In the genomic region with DNA sequence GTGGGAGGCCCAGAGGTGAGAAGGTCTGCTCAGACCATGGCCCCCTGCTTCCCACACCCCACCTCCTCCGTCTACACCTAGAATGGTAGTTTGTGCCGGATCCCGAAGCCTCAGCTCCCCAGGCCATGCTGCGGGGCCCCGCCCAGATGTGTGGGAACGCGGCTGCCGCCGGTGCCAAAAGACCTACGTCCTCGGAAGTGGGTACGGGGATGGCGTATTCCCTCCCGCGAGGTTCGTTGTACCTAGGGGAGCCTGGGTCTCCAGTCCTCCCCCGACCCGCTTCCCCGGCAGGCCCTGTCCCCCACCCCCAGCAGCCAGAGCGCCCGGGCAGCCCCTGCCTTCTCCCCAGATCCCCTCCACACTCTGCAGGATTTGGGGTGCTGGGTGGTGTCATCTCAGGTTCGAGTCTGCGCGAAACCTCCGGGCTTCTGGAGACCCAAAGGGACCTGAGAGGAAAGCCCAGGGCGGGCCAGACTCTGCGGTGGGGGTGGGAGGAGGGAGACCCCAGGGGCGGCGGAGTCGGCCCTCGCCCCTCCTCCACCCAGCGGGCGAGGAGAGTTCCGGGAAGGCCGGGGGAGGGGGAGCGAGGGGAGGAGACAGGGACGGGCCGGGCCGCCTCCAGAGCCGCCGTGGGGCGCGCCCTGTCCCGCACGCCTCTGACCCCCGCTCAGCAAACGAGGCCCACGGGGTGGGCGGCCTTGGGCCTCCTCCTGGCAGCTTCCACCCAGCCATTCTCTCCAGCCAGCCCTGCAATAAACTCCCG, we compare ENCODE assay signal across 23 cellular contexts. TPM values are rescaled to one million over a fixed set of nuclear protein-coding genes. Genes with fewer than 3 reads are reported as not detected.
A peak's percentile ranks its signal among the peaks of the same experiment; 100 is the strongest.
DNase-seq lines count a peak whose midpoint lies in the region; ATAC-seq, FAIRE-seq and TF ChIP-seq lines count a peak whose summit lies in the region.
"Had no signal": no experiment of that assay in that cellular context is flagged by ENCODE, and none has a peak within 500 bp of the region (broad histone marks: within the 10 kb centered on the region; RNA-seq: fewer than 3 reads in every experiment).

No MANE protein-coding gene starts in this region.

- DNase-seq in H9 (peak; percentile 45), K562 (ENCODE audit: extremely low read depth in 1 of 4, low spot score in 3 of 4) (no peak), left kidney (ENCODE audit: low read depth, low spot score) (peak; percentile 42), sciatic nerve (ENCODE audit: low spot score) (peak; percentile 63), germinal center (ENCODE audit: low spot score) (no peak), NCI-H446 (lab: John Stamatoyannopoulos, UW) (no peak)
- DNase-seq: activated CD4-positive, alpha-beta memory T cell treated with anti-CD3 and anti-CD28 coated beads, Interleukin-2, amount 10 ng/mL, durations not matched to agents 7 days and 5 days; activated T-cell treated with anti-CD3 and anti-CD28 coated beads, Interleukin-2, amount 50 U/mL, for 48 hours; central memory CD4-positive, alpha-beta T cell; effector memory CD8-positive, alpha-beta T cell; HFFc6; NCI-H1694; stimulated activated CD4-positive, alpha-beta T cell treated with anti-CD3 and anti-CD28 coated beads, Interleukin-1b, Interleukin-23, amount 100 ng/mL, for 48 hours; substantia nigra had no signal

- in situ Hi-C loops in K562 (cut with MboI): no loop called here

- H3K27me3 ChIP-seq in H9 (ENCODE audit: insufficient read depth, low read length) (peaks cover 60% of the 10 kb centered on the region), K562 (ENCODE audit: control insufficient read depth in 2 of 2, insufficient read depth in 2 of 2, low read length in 2 of 2) (peaks cover 0 to 15% of the 10 kb centered on the region in 2 experiments; a peak in 2 of 5 replicates)

- H3K14ac ChIP-seq in H9 (ENCODE audit: insufficient read depth, low read length): no peak overlapping the region

- no peak overlapping the region for H2AK5ac ChIP-seq in H9 (ENCODE audit: insufficient read length, low read length)

- no peak overlapping the region for H3K56ac ChIP-seq in H9 (ENCODE audit: insufficient read length, low read depth, low read length)

- no peak overlapping the region for H2BK15ac ChIP-seq in H9 (ENCODE audit: low read depth, low read length)

- H4K20me1 ChIP-seq in H9 (ENCODE audit: control insufficient read depth, insufficient read depth, insufficient read length) (no peaks in the 10 kb centered on the region), K562 (replicated peaks; ENCODE audit: control insufficient read depth, insufficient read depth, low read length) (no peaks in the 10 kb centered on the region)

- H3K9me3 Mint-ChIP-seq in H9: no peaks in the 10 kb centered on the region
- H3K9me3 Mint-ChIP-seq: activated CD4-positive, alpha-beta memory T cell treated with anti-CD3 and anti-CD28 coated beads, Interleukin-2, amount 10 ng/mL, durations not matched to agents 7 days and 5 days; effector memory CD8-positive, alpha-beta T cell; HFFc6 had no signal

- H3K9me1 ChIP-seq in K562 (ENCODE audit: control insufficient read depth, insufficient read depth, low read length): no peaks in the 10 kb centered on the region

- H3K23ac ChIP-seq in H9 (ENCODE audit: insufficient read length, low read depth, low read length): no peak overlapping the region

- H3K4me1 ChIP-seq in H9 (ENCODE audit: insufficient read depth, low read length) (no peaks in the 10 kb centered on the region), K562 (replicated peaks in 1 of 2; ENCODE audit: control insufficient read depth in 2 of 2, insufficient read depth in 2 of 2, low read length in 2 of 2) (no peaks in the 10 kb centered on the region)

- no peak overlapping the region for H3K18ac ChIP-seq in H9 (ENCODE audit: insufficient read length, low read depth, low read length)

- no peak overlapping the region for H4K91ac ChIP-seq in H9 (ENCODE audit: insufficient read length, low read depth, low read length)

- H3K9ac ChIP-seq in H9 (ENCODE audit: extremely low read depth, insufficient read length, low read length) (no peak overlapping the region), K562 (ENCODE audit: insufficient read depth in 1 of 2, low read depth in 2 of 2, low read length in 2 of 2) (no peak overlapping the region)

- H4K8ac ChIP-seq in H9 (replicated peaks; ENCODE audit: insufficient read length, low read depth, low read length): no peak overlapping the region

- H2BK5ac ChIP-seq in H9 (ENCODE audit: insufficient read length, low read length): no peak overlapping the region

- no peak for TF ChIP-seq CTCF in H9 (conservative IDR thresholded peaks at IDR 0.05)
- no peak for TF ChIP-seq CTCF in K562 (IDR thresholded peaks at IDR 0.05 in 2 of 3, conservative IDR thresholded peaks at IDR 0.05 in 1 of 3; ENCODE audit: insufficient read depth in 2 of 3, low read depth in 1 of 3, low read length in 3 of 3)

- H3K27ac ChIP-seq in H9 (ENCODE audit: insufficient read length, low read depth, low read length): no peak overlapping the region
- no peak overlapping the region for H3K27ac ChIP-seq in K562 (ENCODE audit: extremely low read depth, low read depth, low read length)

- no peaks in the 10 kb centered on the region for H3K36me3 Mint-ChIP-seq in H9 (ENCODE audit: insufficient read depth in 1 of 3, low read depth in 3 of 3)
- H3K36me3 Mint-ChIP-seq: naive thymus-derived CD4-positive, alpha-beta T cell had no signal

- BruUV-seq in K562 (replicated peaks; lab: Mats Ljungman, UMichigan): no TSS peak

- no peak overlapping the region for H2BK120ac ChIP-seq in H9 (ENCODE audit: low read depth, low read length, poor library complexity, severe bottlenecking)

- H2AFZ ChIP-seq in H9 (ENCODE audit: low read length) (no peak overlapping the region), K562 (ENCODE audit: low read depth, low read length) (no peak overlapping the region)

- FAIRE-seq in K562 (lab: Jason Lieb, UNC): no peak

- ATAC-seq in K562 (no peak), sciatic nerve (no peak), GM18858 (IDR thresholded peaks at IDR 0.05; ENCODE audit: unreplicated experiment) (no peak), GM19351 (IDR thresholded peaks at IDR 0.05; ENCODE audit: unreplicated experiment) (no peak)
- ATAC-seq: effector memory CD8-positive, alpha-beta T cell; naive thymus-derived CD4-positive, alpha-beta T cell had no signal

- WGBS in H9 (ENCODE audit: extremely low coverage, insufficient read length, low lambda C conversion rate): no CpG with 5 or more reads among the region's 50 CpGs
- WGBS in K562 (ENCODE audit: insufficient coverage, low coverage, missing lambda C conversion rate): 10% methylated on average over 33 of the region's 50 CpGs

- peaks cover 6% of the 10 kb centered on the region for H3K23me2 ChIP-seq in H9 (ENCODE audit: insufficient read length, low read depth, low read length, poor library complexity, severe bottlenecking)

- POLR2A ChIA-PET in K562 (lab: Yijun Ruan, JAX): no interaction called here

- no peak overlapping the region for H2BK12ac ChIP-seq in H9 (ENCODE audit: insufficient read length, low read depth, low read length)

- H3K4me2 ChIP-seq in H9 (ENCODE audit: insufficient read depth, insufficient read length, low read length): peak overlapping the region; percentile 46
- no peak overlapping the region for H3K4me2 ChIP-seq in K562 (ENCODE audit: insufficient read depth, low read length)

- H2BK20ac ChIP-seq in H9 (ENCODE audit: low read depth, low read length, poor library complexity, severe bottlenecking): no peak overlapping the region

- no peak overlapping the region for H4K5ac ChIP-seq in H9 (ENCODE audit: insufficient read length, low read depth, low read length)

- TF ChIP-seq POLR2A in K562 (conservative IDR thresholded peaks at IDR 0.05): no peak

- no peak overlapping the region for H3T11ph ChIP-seq in H9 (ENCODE audit: low read length)

- CTCF ChIA-PET in K562 (lab: Yijun Ruan, JAX; ENCODE audit: low intra/inter-chr PET ratio): no interaction called here

- H3K4me3 Mint-ChIP-seq in H9: peak overlapping the region; percentile 38 to 73
- H3K4me3 Mint-ChIP-seq: activated CD4-positive, alpha-beta memory T cell treated with anti-CD3 and anti-CD28 coated beads, Interleukin-2, amount 10 ng/mL, durations not matched to agents 7 days and 5 days; effector memory CD8-positive, alpha-beta T cell; HFFc6; naive thymus-derived CD4-positive, alpha-beta T cell had no signal

- TF ChIP-seq RAD21 in K562 (CRISPR knock-in tag; conservative IDR thresholded peaks at IDR 0.05 in 1 of 2, IDR thresholded peaks at IDR 0.05 in 1 of 2): no peak

- no peaks in the 10 kb centered on the region for H3K79me1 ChIP-seq in H9 (ENCODE audit: insufficient read depth, low read depth, low read length, poor library complexity, severe bottlenecking)

- peaks cover 3 to 15% of the 10 kb centered on the region in 2 experiments; a peak in 3 of 4 replicates for H3K4me1 Mint-ChIP-seq in H9
- H3K4me1 Mint-ChIP-seq: activated CD4-positive, alpha-beta memory T cell treated with anti-CD3 and anti-CD28 coated beads, Interleukin-2, amount 10 ng/mL, durations not matched to agents 7 days and 5 days had no signal

- peaks cover 98% of the 10 kb centered on the region for H3K27me3 Mint-ChIP-seq in H9 (ENCODE audit: low read depth)

- H3K79me2 ChIP-seq in H9 (ENCODE audit: insufficient read depth, low read length): no peaks in the 10 kb centered on the region
- H3K79me2 ChIP-seq in K562 (ENCODE audit: control insufficient read depth, insufficient read depth, low read length): no peaks in the 10 kb centered on the region

- H3K4ac ChIP-seq in H9 (ENCODE audit: low read depth, low read length): no peak overlapping the region

- H3K27ac Mint-ChIP-seq in H9: no peak overlapping the region
- H3K27ac Mint-ChIP-seq: activated CD4-positive, alpha-beta memory T cell treated with anti-CD3 and anti-CD28 coated beads, Interleukin-2, amount 10 ng/mL, durations not matched to agents 7 days and 5 days; effector memory CD8-positive, alpha-beta T cell; HFFc6; naive thymus-derived CD4-positive, alpha-beta T cell had no signal

- intact Hi-C loops in K562 (cut with micrococcal nuclease) (no loop called here), sciatic nerve (cut with DNase I) (loop anchor here (5.0 kb wide), 1 partner anchor 350 kb away; no protein-coding TSS in a partner anchor)

- TF ChIP-seq EP300 in K562 (IDR thresholded peaks at IDR 0.05; ENCODE audit: low read length): no peak

- H3K9me3 ChIP-seq in H9 (ENCODE audit: control insufficient read depth, low read depth, low read length): no peaks in the 10 kb centered on the region
- H3K9me3 ChIP-seq in K562 (replicated peaks; ENCODE audit: control insufficient read depth, insufficient read depth, low read depth, low read length): no peaks in the 10 kb centered on the region

- no peak overlapping the region for H3K4me3 ChIP-seq in K562
- H3K4me3 ChIP-seq: lung had no signal

- no peaks in the 10 kb centered on the region for H3K36me3 ChIP-seq in K562 (ENCODE audit: control insufficient read depth, insufficient read depth, low read length)

RNA-seq across cellular contexts. Expression of gene PRDM16, which starts 6.2 kb away (rescaled TPM):
- total RNA-seq in H9 (2021) (0.17 and 0.70 TPM in 2 replicates), K562 (2014; rRNA removed) (not detected in 2 replicates), K562 (2014; rRNA removed; fragmentation: Illumina TruSeq; extraction: Trizol) (not detected in 2 replicates), K562 (2015; rRNA removed; fragmentation: Illumina TruSeq; extraction: Trizol) (not detected in 2 replicates), K562 (2021) (0.02 and 0.27 TPM in 2 replicates), sciatic nerve (31.3 TPM)
- total RNA-seq in K562 (2011; cell fraction: chromatin; rRNA removed; ENCODE audit: low replicate concordance): 0.35 TPM in 1 of 2 replicates, not detected in the other
- 0.50 and 0.66 TPM in 2 replicates for total RNA-seq in K562 (2011; cell fraction: nucleolus; rRNA removed)
- 0.61 TPM in 1 of 2 replicates, not detected in the other for total RNA-seq in K562 (2011; cell fraction: nucleoplasm; rRNA removed)
- polyA plus RNA-seq in K562 (2011; rRNA removed) (0.10 TPM in 1 of 2 replicates, not detected in the other), K562 (2014; fragmentation: Illumina TruSeq; extraction: Trizol) (not detected in 2 replicates), K562 (2014; fragmentation: Nextera tagmentation; extraction: Ambion mirVana) (not detected), K562 (2014; rRNA removed) (not detected in 2 replicates)
- 0.18 TPM in 1 of 2 replicates, not detected in the other for polyA plus RNA-seq in K562 (2011; cell fraction: cytosol; rRNA removed)
- not detected in 2 replicates for polyA plus RNA-seq in K562 (2011; cell fraction: nucleus; rRNA removed)
- 0.03 and 0.26 TPM in 2 replicates for polyA plus RNA-seq in K562 (2012)
- polyA minus RNA-seq in K562 (2011; rRNA and poly(A)+ RNA removed): not detected in 2 replicates
- not detected in 2 replicates for polyA minus RNA-seq in K562 (2011; cell fraction: cytosol; rRNA and poly(A)+ RNA removed)
- 0.13 TPM in 1 of 2 replicates, not detected in the other for polyA minus RNA-seq in K562 (2011; cell fraction: nucleus; rRNA and poly(A)+ RNA removed)
- total RNA-seq: HFFc6, MCF 10A had no signal
- polyA plus RNA-seq: naive thymus-derived CD4-positive, alpha-beta T cell had no signal

RNA-seq across cellular contexts. Expression of gene ACTRT2, which starts 41.5 kb away (rescaled TPM):
- total RNA-seq in H9 (2021) (not detected in 2 replicates), K562 (2014; rRNA removed) (not detected in 2 replicates), K562 (2014; rRNA removed; fragmentation: Illumina TruSeq; extraction: Trizol) (not detected in 2 replicates), K562 (2015; rRNA removed; fragmentation: Illumina TruSeq; extraction: Trizol) (not detected in 2 replicates), K562 (2021) (not detected in 2 replicates), sciatic nerve (not detected)
- not detected in 2 replicates for total RNA-seq in K562 (2011; cell fraction: chromatin; rRNA removed; ENCODE audit: low replicate concordance)
- total RNA-seq in K562 (2011; cell fraction: nucleolus; rRNA removed): not detected in 2 replicates
- total RNA-seq in K562 (2011; cell fraction: nucleoplasm; rRNA removed): not detected in 2 replicates
- polyA plus RNA-seq in K562 (2011; rRNA removed) (not detected in 2 replicates), K562 (2014; fragmentation: Illumina TruSeq; extraction: Trizol) (not detected in 2 replicates), K562 (2014; fragmentation: Nextera tagmentation; extraction: Ambion mirVana) (not detected), K562 (2014; rRNA removed) (not detected in 2 replicates)
- not detected in 2 replicates for polyA plus RNA-seq in K562 (2011; cell fraction: cytosol; rRNA removed)
- polyA plus RNA-seq in K562 (2011; cell fraction: nucleus; rRNA removed): not detected in 2 replicates
- polyA plus RNA-seq in K562 (2012): not detected in 2 replicates
- polyA minus RNA-seq in K562 (2011; rRNA and poly(A)+ RNA removed): not detected in 2 replicates
- not detected in 2 replicates for polyA minus RNA-seq in K562 (2011; cell fraction: cytosol; rRNA and poly(A)+ RNA removed)
- polyA minus RNA-seq in K562 (2011; cell fraction: nucleus; rRNA and poly(A)+ RNA removed): not detected in 2 replicates
- total RNA-seq: activated CD4-positive, alpha-beta memory T cell treated with anti-CD3 and anti-CD28 coated beads, Interleukin-2, amount 10 ng/mL, durations not matched to agents 7 days and 5 days; Daoy; HFFc6; lung; MCF 10A; naive thymus-derived CD4-positive, alpha-beta T cell; NCI-H460; T-helper 1 cell treated with Interleukin-12 subunit alpha and Interleukin-12 subunit beta and Interleukin-4 antibody, amounts not matched to agents 30 ng/mL and 1 ng/mL, for 36 hours had no signal
- polyA plus RNA-seq: adipose tissue; lung; naive thymus-derived CD4-positive, alpha-beta T cell had no signal

Comparison
In these comparisons a context has a peak if more than half of its experiments do, and no peak if none do; other contexts are left out.
1. DNase-seq: peak in H9 (single experiment), left kidney (single experiment) and sciatic nerve (single experiment); none in K562 (0 of 4), germinal center (single experiment) and NCI-H446 (0 of 2).
2. RNA of gene PRDM16, which starts 6.2 kb away (total RNA-seq): 31.3 TPM in sciatic nerve (single experiment); 0.17 to 0.70 TPM in H9 and 0.02 to 0.66 TPM in K562; every median in the first group is over 10 times any median in the second.